7 cellular contexts compared by ENCODE assay signal in the genomic region with DNA sequence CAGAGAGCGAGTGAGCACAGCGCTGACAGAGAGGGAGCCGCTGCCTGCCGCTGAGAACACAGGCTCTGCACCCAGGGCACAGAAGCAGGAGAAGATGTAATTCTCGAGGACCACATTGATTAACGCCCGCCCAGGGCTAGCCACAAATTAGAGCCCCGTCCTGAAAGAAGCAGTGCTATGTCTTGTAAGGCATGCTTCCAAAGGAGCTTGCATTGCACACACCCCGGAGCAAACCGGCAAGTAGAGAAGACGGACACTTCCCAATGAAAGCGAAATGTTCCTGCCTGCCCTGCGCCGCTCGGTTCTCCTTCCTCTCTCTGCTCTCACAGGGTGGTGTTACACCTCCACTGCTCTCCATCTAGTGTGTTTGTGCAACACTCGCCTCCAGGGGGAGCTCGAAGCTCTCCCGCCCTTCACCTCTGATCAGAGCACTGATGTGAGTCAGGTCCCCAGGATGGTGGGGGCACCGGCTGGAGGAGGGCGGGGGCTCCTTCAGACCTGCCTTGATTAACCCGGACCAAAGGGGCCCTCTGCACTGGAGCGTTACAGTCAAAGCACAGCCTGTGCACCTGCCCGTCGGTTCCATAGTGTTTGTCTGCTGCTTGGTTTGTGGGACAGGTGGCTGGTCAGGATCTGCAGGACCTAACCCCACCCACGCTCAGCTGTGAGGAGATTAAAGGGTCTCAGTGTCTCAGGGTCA.
DNase-seq lines count a peak whose midpoint lies in the region; ATAC-seq, FAIRE-seq and TF ChIP-seq lines count a peak whose summit lies in the region.

No MANE protein-coding gene starts in this region.

- H3K36me3 ChIP-seq in adipocyte (ENCODE audit: control insufficient read depth, insufficient read depth, low read length, severe bottlenecking) = no peaks in the 10 kb centered on the region

- no peak overlapping the region for H3K9ac ChIP-seq in adipocyte (ENCODE audit: low read length)

- H3K9me3 ChIP-seq in adipocyte (ENCODE audit: control insufficient read depth, low read length) = no peaks in the 10 kb centered on the region

- no peaks in the 10 kb centered on the region for H3K4me1 ChIP-seq in adipocyte (ENCODE audit: control insufficient read depth, insufficient read depth, low read length)

- H3K27me3 ChIP-seq in adipocyte (replicated peaks; ENCODE audit: control insufficient read depth, insufficient read depth, low read length) = no peaks in the 10 kb centered on the region

- DNase-seq in GM18507 (ENCODE audit: extremely low spot score, insufficient read length, low read depth) (peak; percentile 50), NCI-H1092 treated with DMSO at 0.1 percent for 48 hours (lab: John Stamatoyannopoulos, UW) (peak; percentile 100), adipocyte (ENCODE audit: low read depth) (peak; percentile 2), iPS-NIHi7 (ENCODE audit: extremely low spot score) (peak; percentile 92)
- DNase-seq in stimulated activated CD4-positive, alpha-beta T cell treated with anti-CD3 and anti-CD28 coated beads, Interleukin-1b, Interleukin-23, amount 100 ng/mL, for 4 hours (ENCODE audit: low read depth in 2 of 2) = peak; percentile 19 to 58

- ATAC-seq in HG02763 (IDR thresholded peaks at IDR 0.05; ENCODE audit: unreplicated experiment) (peak; percentile 89), SK-N-SH treated with all-trans-retinoic acid at 6 μM for 48 hours (peak; percentile 46; the same call in 1 of the 3 replicates)

- H3K4me3 ChIP-seq in adipocyte (ENCODE audit: low read length) = no peak overlapping the region

- FAIRE-seq in GM18507 (lab: Jason Lieb, UNC) = peak; percentile 95

TF ChIP-seq in SK-N-SH treated with all-trans-retinoic acid at 6 μM for 48 hours, 23 proteins besides CTCF, POLR2A, EP300 and RAD21:
- TF ChIP-seq ZNF70 (CRISPR knock-in tag; IDR thresholded peaks at IDR 0.05) (no peak), ZC3H10 (CRISPR knock-in tag; IDR thresholded peaks at IDR 0.05) (no peak), CREB5 (CRISPR knock-in tag; IDR thresholded peaks at IDR 0.05; ENCODE audit: low read depth) (no peak), OSR1 (CRISPR knock-in tag; IDR thresholded peaks at IDR 0.05) (no peak), PATZ1 (CRISPR knock-in tag; IDR thresholded peaks at IDR 0.05; ENCODE audit: borderline replicate concordance) (no peak)
- TF ChIP-seq, protein P1, sequence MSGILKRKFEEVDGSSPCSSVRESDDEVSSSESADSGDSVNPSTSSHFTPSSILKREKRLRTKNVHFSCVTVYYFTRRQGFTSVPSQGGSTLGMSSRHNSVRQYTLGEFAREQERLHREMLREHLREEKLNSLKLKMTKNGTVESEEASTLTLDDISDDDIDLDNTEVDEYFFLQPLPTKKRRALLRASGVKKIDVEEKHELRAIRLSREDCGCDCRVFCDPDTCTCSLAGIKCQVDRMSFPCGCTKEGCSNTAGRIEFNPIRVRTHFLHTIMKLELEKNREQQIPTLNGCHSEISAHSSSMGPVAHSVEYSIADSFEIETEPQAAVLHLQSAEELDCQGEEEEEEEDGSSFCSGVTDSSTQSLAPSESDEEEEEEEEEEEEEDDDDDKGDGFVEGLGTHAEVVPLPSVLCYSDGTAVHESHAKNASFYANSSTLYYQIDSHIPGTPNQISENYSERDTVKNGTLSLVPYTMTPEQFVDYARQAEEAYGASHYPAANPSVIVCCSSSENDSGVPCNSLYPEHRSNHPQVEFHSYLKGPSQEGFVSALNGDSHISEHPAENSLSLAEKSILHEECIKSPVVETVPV (CRISPR knock-in tag; IDR thresholded peaks at IDR 0.05) = no peak

Comparison
In these comparisons a context has a peak if more than half of its experiments do, and no peak if none do; other contexts are left out.
1. DNase-seq: peak in every context shown above with its lines; median percentile 100 in NCI-H1092 treated with DMSO at 0.1 percent for 48 hours; 92 in iPS-NIHi7; 50 in GM18507; 38 in stimulated activated CD4-positive, alpha-beta T cell treated with anti-CD3 and anti-CD28 coated beads, Interleukin-1b, Interleukin-23, amount 100 ng/mL, for 4 hours; 2 in adipocyte.